Comparison of ENCODE assay signal across 21 cellular contexts in the genomic region with DNA sequence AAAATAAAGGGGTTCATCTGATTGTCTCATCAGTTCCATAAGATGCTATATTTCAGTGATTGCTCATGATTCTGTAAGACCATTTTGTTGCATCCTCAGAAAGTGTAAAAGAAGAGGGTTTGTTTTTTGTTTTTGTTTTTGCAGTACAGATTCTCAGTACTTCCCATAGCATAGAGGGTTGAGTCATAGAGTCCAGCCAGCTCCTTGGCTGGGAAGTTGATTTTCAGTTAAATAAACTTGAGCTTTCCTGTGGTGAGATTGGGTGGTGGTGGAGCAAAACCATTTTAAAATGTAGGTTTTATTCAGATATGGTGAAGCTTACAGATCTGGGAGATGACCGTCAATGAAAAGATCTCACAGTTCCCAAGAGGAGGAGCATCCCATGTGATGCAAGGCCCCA. TPM values are rescaled to one million over a fixed set of nuclear protein-coding genes. Genes with fewer than 3 reads are reported as not detected.
DNase-seq lines count a peak whose midpoint lies in the region; ATAC-seq and TF ChIP-seq lines count a peak whose summit lies in the region.
"Had no signal": no experiment of that assay in that cellular context is flagged by ENCODE, and none has a peak within 500 bp of the region (broad histone marks: within the 10 kb centered on the region; RNA-seq: fewer than 3 reads in every experiment).

No MANE protein-coding gene starts in this region.

- H3K4me3 ChIP-seq in cardiac fibroblast (replicated peaks in 1 of 2; ENCODE audit: low read depth in 2 of 2, low read length in 2 of 2) (no peak overlapping the region), left lung (no peak overlapping the region), stomach smooth muscle (ENCODE audit: low read length in 2 of 2) (no peak overlapping the region)
- H3K4me3 ChIP-seq: BLaER1 treated with 17β-estradiol and CSF1 and Interleukin-3, amounts not matched to agents 10 nM and 100 nM had no signal

- no peak overlapping the region for H3K4me3 Mint-ChIP-seq in HFFc6
- H3K4me3 Mint-ChIP-seq: activated CD4-positive, alpha-beta T cell treated with anti-CD3 and anti-CD28 coated beads, Interleukin-2, amount 10 ng/mL, durations not matched to agents 7 days and 5 days; dendritic cell treated with granulocyte-macrophage colony-stimulating factor and Interleukin-4, amounts not matched to agents 40 ng/mL and 50 ng/mL, for 4 days had no signal

- peaks cover 5% of the 10 kb centered on the region; the same call in 1 of the 2 replicates for H3K4me1 Mint-ChIP-seq in HFFc6 (ENCODE audit: low read depth)
- H3K4me1 Mint-ChIP-seq: activated CD4-positive, alpha-beta T cell treated with anti-CD3 and anti-CD28 coated beads, Interleukin-2, amount 10 ng/mL, durations not matched to agents 7 days and 5 days had no signal

- no peaks in the 10 kb centered on the region for H3K4me1 ChIP-seq in left lung
- peaks cover 23% of the 10 kb centered on the region for H3K4me1 ChIP-seq in stomach smooth muscle (ENCODE audit: control insufficient read depth, insufficient read depth, low read length)

- H3K27ac Mint-ChIP-seq in HFFc6 = no peak overlapping the region
- H3K27ac Mint-ChIP-seq: activated CD4-positive, alpha-beta T cell treated with anti-CD3 and anti-CD28 coated beads, Interleukin-2, amount 10 ng/mL, durations not matched to agents 7 days and 5 days; dendritic cell treated with granulocyte-macrophage colony-stimulating factor and Interleukin-4, amounts not matched to agents 40 ng/mL and 50 ng/mL, for 4 days had no signal

- peak; percentile 31 for ATAC-seq in left lung
- ATAC-seq: left colon had no signal

- H3K27ac ChIP-seq in left lung = no peak overlapping the region
- peak overlapping the region; percentile 11 for H3K27ac ChIP-seq in stomach smooth muscle (ENCODE audit: low read length)
- H3K27ac ChIP-seq: BLaER1 treated with 17β-estradiol and CSF1 and Interleukin-3, amounts not matched to agents 10 nM and 100 nM; HL-60 had no signal

- H3K36me3 ChIP-seq in left lung (peaks cover 0 to 3% of the 10 kb centered on the region in 2 donors), stomach smooth muscle (ENCODE audit: control insufficient read depth in 2 of 2, insufficient read depth in 2 of 2, low read length in 2 of 2) (peaks cover under 1 to 2% of the 10 kb centered on the region in 2 donors)

- H3K9ac ChIP-seq in stomach smooth muscle (ENCODE audit: low read length in 2 of 2) = no peak overlapping the region
- H3K9ac ChIP-seq: BLaER1 treated with 17β-estradiol and CSF1 and Interleukin-3, amounts not matched to agents 10 nM and 100 nM; SK-N-SH had no signal

- H3K27me3 ChIP-seq in left lung = no peaks in the 10 kb centered on the region
- H3K27me3 ChIP-seq in stomach smooth muscle (ENCODE audit: control insufficient read depth in 1 of 2, insufficient read depth in 2 of 2, low read length in 2 of 2) = no peaks in the 10 kb centered on the region
- H3K27me3 ChIP-seq: BLaER1 treated with 17β-estradiol and CSF1 and Interleukin-3, amounts not matched to agents 10 nM and 100 nM had no signal

- H3K9me3 ChIP-seq in left lung (no peaks in the 10 kb centered on the region), stomach smooth muscle (ENCODE audit: control insufficient read depth in 2 of 2, low read length in 2 of 2) (no peaks in the 10 kb centered on the region)
- H3K9me3 ChIP-seq: SK-N-SH had no signal

- H3K27me3 Mint-ChIP-seq in HFFc6 (ENCODE audit: insufficient read depth) = no peaks in the 10 kb centered on the region; the same call in 1 of the 2 replicates
- H3K27me3 Mint-ChIP-seq: activated CD4-positive, alpha-beta T cell treated with anti-CD3 and anti-CD28 coated beads, Interleukin-2, amount 10 ng/mL, durations not matched to agents 7 days and 5 days; dendritic cell treated with granulocyte-macrophage colony-stimulating factor and Interleukin-4, amounts not matched to agents 40 ng/mL and 50 ng/mL, for 4 days had no signal

- H3K9me3 Mint-ChIP-seq in HFFc6 = no peaks in the 10 kb centered on the region
- H3K9me3 Mint-ChIP-seq: activated CD4-positive, alpha-beta T cell treated with anti-CD3 and anti-CD28 coated beads, Interleukin-2, amount 10 ng/mL, durations not matched to agents 7 days and 5 days had no signal

- intact Hi-C loops in left lung (cut with DNase I) = no loop called here

- DNase-seq in HFFc6 (peak; percentile 3), cardiac fibroblast (ENCODE audit: low read depth in 2 of 2) (peak; percentile 60 to 71), left lung (no peak), DMS79 treated with DMSO at 0.1 percent for 48 hours (lab: John Stamatoyannopoulos, UW) (no peak), GM10266 (ENCODE audit: extremely low spot score) (no peak)
- DNase-seq in activated CD4-positive, alpha-beta T cell treated with anti-CD3 and anti-CD28 coated beads, Interleukin-2, amount 50 U/mL, for 48 hours = no peak
- DNase-seq: activated CD4-positive, alpha-beta T cell treated with anti-CD3 and anti-CD28 coated beads, Interleukin-2, amount 10 ng/mL, durations not matched to agents 7 days and 5 days; DMS53; hippocampal formation; KBM-7; left colon; NCI-H1417 treated with DMSO at 0.1 percent for 48 hours; NCI-H510A; OCI-M1; retina; SK-N-SH; stimulated activated CD4-positive, alpha-beta T cell treated with anti-CD3 and anti-CD28 coated beads, Interleukin-1b, Interleukin-23, amount 100 ng/mL, for 48 hours had no signal

- no peak for TF ChIP-seq CTCF in HFFc6 (IDR thresholded peaks at IDR 0.05)
- TF ChIP-seq CTCF in cardiac fibroblast (IDR thresholded peaks at IDR 0.05; ENCODE audit: low read depth, low read length) = no peak
- TF ChIP-seq CTCF in left lung (IDR thresholded peaks at IDR 0.05) = no peak
- TF ChIP-seq CTCF in GM10266 (IDR thresholded peaks at IDR 0.05; ENCODE audit: control insufficient read depth, insufficient read depth, low read depth, missing control alignments) = no peak

- no peaks in the 10 kb centered on the region for H3K36me3 Mint-ChIP-seq in HFFc6 (ENCODE audit: low read depth)

RNA-seq across cellular contexts. Expression of gene DAPK1, which starts 48.2 kb away (rescaled TPM):
- under 1 TPM; 0.06 to 0.36 (median 0.18) TPM for total RNA-seq in HFFc6 (2021; fragmentation: NEBNext Ultra II Directional; extraction: Animal tissue kit (Norgen Biotek cat#: 25700))
- 100 to 1,000 TPM in 1 of 2 donors, 10 to 100 TPM in 1; 78.2 to 123 TPM for total RNA-seq in left lung

Comparison
In these comparisons a context has a peak if more than half of its experiments do, and no peak if none do; other contexts are left out.
1. DNase-seq: peak in HFFc6 (single experiment) and cardiac fibroblast (2 of 2); none in left lung (0 of 2), DMS79 treated with DMSO at 0.1 percent for 48 hours (single experiment), GM10266 (single experiment) and activated CD4-positive, alpha-beta T cell treated with anti-CD3 and anti-CD28 coated beads, Interleukin-2, amount 50 U/mL, for 48 hours (0 of 2).
2. RNA of gene DAPK1, which starts 48.2 kb away (total RNA-seq): 78.2 to 123 TPM in left lung; 0.06 to 0.36 TPM in HFFc6; every median in the first group is over 10 times any median in the second.